ENCODE assay signal across 11 cellular contexts in the genomic region with DNA sequence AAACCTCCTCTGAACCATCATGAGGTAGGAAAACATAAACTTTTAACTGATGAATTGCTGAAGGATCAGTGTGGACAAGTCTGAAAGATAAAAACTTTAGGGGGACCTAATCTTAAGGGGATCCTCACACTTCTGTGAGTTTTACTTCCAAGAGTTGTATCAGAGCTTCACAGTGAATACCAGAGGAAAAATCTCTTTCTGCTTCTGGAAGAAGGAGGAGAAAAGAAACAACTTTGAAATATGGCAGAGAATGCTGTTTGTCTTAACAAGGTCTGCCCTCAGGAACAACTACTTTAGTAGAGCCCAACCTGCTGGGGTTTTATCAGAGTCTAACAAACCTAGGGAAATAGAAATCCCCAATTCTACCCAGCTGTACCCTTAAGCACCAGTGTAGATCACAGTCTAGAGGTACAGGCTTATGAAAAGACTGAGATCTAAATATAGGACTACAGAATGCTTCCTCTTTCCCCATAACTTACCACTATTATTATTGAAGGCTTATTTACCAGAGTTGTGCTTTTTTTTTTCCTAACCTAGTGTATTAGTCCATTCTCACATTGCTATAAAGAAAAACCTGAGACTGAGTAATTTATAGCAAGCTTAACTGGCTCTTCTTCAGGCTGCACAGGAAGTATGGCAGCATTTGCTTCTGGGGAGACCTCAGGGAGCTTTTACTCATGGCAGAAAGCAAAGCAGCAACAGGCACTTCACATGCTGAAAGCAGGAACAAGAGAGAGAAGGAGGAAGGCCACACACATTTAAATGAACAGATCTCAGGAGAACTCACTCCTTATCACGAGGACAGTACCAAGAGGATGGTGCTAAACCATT.
A peak's percentile ranks its signal among the peaks of the same experiment; 100 is the strongest.
DNase-seq lines count a peak whose midpoint lies in the region; ATAC-seq, FAIRE-seq and TF ChIP-seq lines count a peak whose summit lies in the region.
"Had no signal": no experiment of that assay in that cellular context is flagged by ENCODE, and none has a peak within 500 bp of the region (broad histone marks: within the 10 kb centered on the region; RNA-seq: fewer than 3 reads in every experiment).

No MANE protein-coding gene starts in this region.

- H3K79me2 ChIP-seq in OCI-LY7 (ENCODE audit: insufficient read depth, low read depth, low read length), result peaks cover 15% of the 10 kb centered on the region; the same call in 1 of the 2 replicates

- H3K36me3 ChIP-seq in OCI-LY7 (ENCODE audit: insufficient read depth, low read length) (peaks cover 87% of the 10 kb centered on the region), prostate gland (no peaks in the 10 kb centered on the region), ovary (no peaks in the 10 kb centered on the region)

- DNase-seq in GM12891 (ENCODE audit: insufficient read length, low spot score) (no peak), OCI-LY7 (ENCODE audit: low spot score) (peak; percentile 60), prostate gland (ENCODE audit: low spot score) (no peak), NCI-H524 (lab: John Stamatoyannopoulos, UW) (no peak), ovary (no peak), AML-193 (lab: John Stamatoyannopoulos, UW) (no peak)
- DNase-seq: COR-L47, SHP77 had no signal

- H3K9me3 ChIP-seq in OCI-LY7 (ENCODE audit: low read length), result peaks cover 11% of the 10 kb centered on the region; the same call in 1 of the 2 replicates
- no peaks in the 10 kb centered on the region for H3K9me3 ChIP-seq in prostate gland
- no peaks in the 10 kb centered on the region for H3K9me3 ChIP-seq in ovary

- TF ChIP-seq POLR2A in GM12891 (IDR thresholded peaks at IDR 0.05; ENCODE audit: low read depth, low read length), result no peak
- TF ChIP-seq POLR2A in prostate gland (IDR thresholded peaks at IDR 0.05), result no peak
- no peak for TF ChIP-seq POLR2A in ovary (IDR thresholded peaks at IDR 0.05)

- H3K27ac ChIP-seq in OCI-LY7 (ENCODE audit: low read depth, low read length, poor library complexity, severe bottlenecking), result peak overlapping the region; percentile 79
- H3K27ac ChIP-seq in prostate gland, result no peak overlapping the region
- no peak overlapping the region for H3K27ac ChIP-seq in ovary

- H3K4me2 ChIP-seq in OCI-LY7 (ENCODE audit: low read length), result peak overlapping the region; percentile 57

- 96% methylated on average over 1 of the region's 1 CpG for WGBS in prostate gland
- 96 to 100% (median 100%) methylated on average over 1 of the region's 1 CpG for WGBS in ovary, 3 donors

- BruUV-seq in OCI-LY7 (replicated peaks; lab: Mats Ljungman, UMichigan), result no TSS peak

- H4K20me1 ChIP-seq in OCI-LY7 (ENCODE audit: insufficient read depth, low read length), result no peaks in the 10 kb centered on the region

- TF ChIP-seq EP300 in ovary (IDR thresholded peaks at IDR 0.05), result no peak

- intact Hi-C loops in OCI-LY7 (cut with micrococcal nuclease; ENCODE audit: unreplicated experiment), result no loop called here
- intact Hi-C loops in prostate gland (cut with DNase I), result no loop called here
- intact Hi-C loops in ovary (cut with DNase I), result no loop called here

- no peaks in the 10 kb centered on the region for H3K9me2 ChIP-seq in OCI-LY7 (ENCODE audit: insufficient read depth, low read length)

- CTCF ChIA-PET in OCI-LY7 (lab: Charles Lee; ENCODE audit: unreplicated experiment), result no interaction called here

- H3K27me3 ChIP-seq in prostate gland (replicated peaks; ENCODE audit: insufficient read depth) (no peaks in the 10 kb centered on the region), ovary (no peaks in the 10 kb centered on the region)

- POLR2A ChIA-PET in OCI-LY7 (lab: Charles Lee), result interaction anchor here (0.6 to 6.5 kb wide), 7 partner anchors 9 to 105 kb away, joined by 3 to 98 read pairs (median 4); no protein-coding TSS in a partner anchor

- H2AFZ ChIP-seq in OCI-LY7 (ENCODE audit: low read length), result no peak overlapping the region; the same call in 1 of the 2 replicates

- H3K4me3 ChIP-seq in OCI-LY7 (ENCODE audit: low read depth, low read length, poor library complexity, severe bottlenecking), result peak overlapping the region; percentile 29
- no peak overlapping the region for H3K4me3 ChIP-seq in prostate gland
- H3K4me3 ChIP-seq in ovary, result no peak overlapping the region

- TF ChIP-seq CTCF in OCI-LY7 (conservative IDR thresholded peaks at IDR 0.05; ENCODE audit: low read length) (no peak), prostate gland (IDR thresholded peaks at IDR 0.05) (no peak), ovary (IDR thresholded peaks at IDR 0.05) (no peak)

- peak; percentile 40 for FAIRE-seq in GM12891 (lab: Jason Lieb, UNC)
- FAIRE-seq: frontal cortex had no signal

- H3K4me1 ChIP-seq in OCI-LY7 (ENCODE audit: insufficient read depth, low read length, poor library complexity, severe bottlenecking), result peaks cover 52% of the 10 kb centered on the region
- H3K4me1 ChIP-seq in prostate gland (replicated peaks), result no peaks in the 10 kb centered on the region
- H3K4me1 ChIP-seq in ovary (ENCODE audit: insufficient read depth), result no peaks in the 10 kb centered on the region

- ATAC-seq in GM19452 (IDR thresholded peaks at IDR 0.05; ENCODE audit: unreplicated experiment) (peak; percentile 59), HG03045 (IDR thresholded peaks at IDR 0.05; ENCODE audit: unreplicated experiment) (peak; percentile 80)

TF ChIP-seq in GM12891, 5 proteins besides CTCF, POLR2A, EP300 and RAD21:
- TF ChIP-seq SPI1 (IDR thresholded peaks at IDR 0.05; ENCODE audit: low read depth, low read length), result no peak
- no peak for TF ChIP-seq POU2F2 (IDR thresholded peaks at IDR 0.05; ENCODE audit: low read depth, low read length)
- no peak for TF ChIP-seq TAF1 (IDR thresholded peaks at IDR 0.05; ENCODE audit: low read depth, low read length)
- TF ChIP-seq PAX5 (IDR thresholded peaks at IDR 0.05; ENCODE audit: insufficient read depth, low read length, severe bottlenecking), result no peak
- TF ChIP-seq POLR2AphosphoS5 (IDR thresholded peaks at IDR 0.05; ENCODE audit: low read depth, low read length), result no peak
TF ChIP-seq in GM12891: peak in this region for 0.
